ENCODE assay signal across 8 cellular contexts in genomic region chr9:92033307-92033706, GRCh38.
"Had no signal": no experiment of that assay in that cellular context is flagged by ENCODE, and none has a peak within 500 bp of the region (broad histone marks: within the 10 kb centered on the region; RNA-seq: fewer than 3 reads in every experiment).

No MANE protein-coding gene starts in this region.

- H3K27ac Mint-ChIP-seq: GM23338, H9, HFFc6 had no signal

- H3K4me1 Mint-ChIP-seq: GM23338 had no signal

- DNase-seq: GM23248, GOT3, H7, H9, HCEC 1CT, HFFc6 had no signal

- ATAC-seq: GM23338, HCT116 had no signal

- H3K9me3 Mint-ChIP-seq: GM23338, H9, HFFc6 had no signal

- H3K4me3 Mint-ChIP-seq: GM23338, H9, HFFc6 had no signal
